Comparison of ENCODE assay signal across 10 cellular contexts in genomic region chr1:65020774-65021173, GRCh38. TPM values are rescaled to one million over a fixed set of nuclear protein-coding genes. Genes with fewer than 3 reads are reported as not detected.
A peak's percentile ranks its signal among the peaks of the same experiment; 100 is the strongest.
DNase-seq lines count a peak whose midpoint lies in the region; ATAC-seq, FAIRE-seq and TF ChIP-seq lines count a peak whose summit lies in the region.
"Had no signal": no experiment of that assay in that cellular context is flagged by ENCODE, and none has a peak within 500 bp of the region (broad histone marks: within the 10 kb centered on the region; RNA-seq: fewer than 3 reads in every experiment).

No MANE protein-coding gene starts in this region.

- no peaks in the 10 kb centered on the region for H3K9me1 ChIP-seq in IMR-90 (ENCODE audit: insufficient read depth, low read length)

- no peak overlapping the region for H2AK5ac ChIP-seq in IMR-90 (ENCODE audit: low read depth, low read length)

- H3K4me1 ChIP-seq in IMR-90 (ENCODE audit: control insufficient read depth, insufficient read depth, low read length) = no peaks in the 10 kb centered on the region
- H3K4me1 ChIP-seq in lower lobe of right lung = no peaks in the 10 kb centered on the region

- H3K36me3 ChIP-seq in IMR-90 (ENCODE audit: control insufficient read depth, insufficient read depth, low read length) (no peaks in the 10 kb centered on the region), bronchial epithelial cell (ENCODE audit: control insufficient read depth, insufficient read depth, low read length) (no peaks in the 10 kb centered on the region), lower lobe of right lung (no peaks in the 10 kb centered on the region)

- H4K20me1 ChIP-seq in IMR-90 (ENCODE audit: insufficient read depth, low read length) = no peaks in the 10 kb centered on the region

- TF ChIP-seq POLR2A in IMR-90 (IDR thresholded peaks at IDR 0.05; ENCODE audit: low read depth, low read length) = no peak

- no peak overlapping the region for H3K23ac ChIP-seq in IMR-90 (ENCODE audit: low read depth, low read length)

- peaks cover 0 to 2% of the 10 kb centered on the region in 2 donors for H3K36me3 Mint-ChIP-seq in CD14-positive monocyte
- H3K36me3 Mint-ChIP-seq in activated naive CD4-positive, alpha-beta T cell treated with anti-CD3 and anti-CD28 coated beads, Interleukin-2, amount 10 ng/mL, durations not matched to agents 7 days and 5 days = no peaks in the 10 kb centered on the region

- no CpG with 5 or more reads among the region's 1 CpG for WGBS in IMR-90 (ENCODE audit: extremely low coverage in 2 of 2, insufficient read length in 1 of 2), 2 experiments

- no peaks in the 10 kb centered on the region for H3K79me1 ChIP-seq in IMR-90 (ENCODE audit: low read depth in 1 of 2, low read length in 2 of 2)

- H3K27ac ChIP-seq in IMR-90 (ENCODE audit: insufficient read depth, low read length) (no peak overlapping the region), lower lobe of right lung (no peak overlapping the region)
- H3K27ac ChIP-seq: skin epidermis had no signal

- no peak overlapping the region for H3K18ac ChIP-seq in IMR-90 (ENCODE audit: low read depth, low read length)

- H3K27me3 ChIP-seq in IMR-90 (ENCODE audit: control insufficient read depth, insufficient read depth, low read length) = peaks cover 4% of the 10 kb centered on the region; the same call in 1 of the 2 replicates
- no peaks in the 10 kb centered on the region for H3K27me3 ChIP-seq in bronchial epithelial cell (ENCODE audit: control insufficient read depth, insufficient read depth, low read length)
- no peaks in the 10 kb centered on the region for H3K27me3 ChIP-seq in lower lobe of right lung (ENCODE audit: low read depth)

- no TSS peak for BruUV-seq in IMR-90 (replicated peaks; lab: Mats Ljungman, UMichigan)

- H3K9me3 Mint-ChIP-seq in CD14-positive monocyte = no peaks in the 10 kb centered on the region
- no peaks in the 10 kb centered on the region for H3K9me3 Mint-ChIP-seq in activated naive CD4-positive, alpha-beta T cell treated with anti-CD3 and anti-CD28 coated beads, Interleukin-2, amount 10 ng/mL, durations not matched to agents 7 days and 5 days

- H3K27ac Mint-ChIP-seq in CD14-positive monocyte = no peak overlapping the region
- no peak overlapping the region for H3K27ac Mint-ChIP-seq in activated naive CD4-positive, alpha-beta T cell treated with anti-CD3 and anti-CD28 coated beads, Interleukin-2, amount 10 ng/mL, durations not matched to agents 7 days and 5 days

- H4K5ac ChIP-seq in IMR-90 (ENCODE audit: low read depth, low read length) = no peak overlapping the region

- no peak overlapping the region for H3K4me3 Mint-ChIP-seq in CD14-positive monocyte
- H3K4me3 Mint-ChIP-seq in activated naive CD4-positive, alpha-beta T cell treated with anti-CD3 and anti-CD28 coated beads, Interleukin-2, amount 10 ng/mL, durations not matched to agents 7 days and 5 days = no peak overlapping the region

- no peaks in the 10 kb centered on the region for H3K4me1 Mint-ChIP-seq in CD14-positive monocyte
- no peaks in the 10 kb centered on the region for H3K4me1 Mint-ChIP-seq in activated naive CD4-positive, alpha-beta T cell treated with anti-CD3 and anti-CD28 coated beads, Interleukin-2, amount 10 ng/mL, durations not matched to agents 7 days and 5 days

- no peak overlapping the region for H3K9ac ChIP-seq in IMR-90 (ENCODE audit: low read depth, low read length)

- no peak for DNase-seq in CD14-positive monocyte (ENCODE audit: low spot score)
- peak; percentile 5 for DNase-seq in IMR-90
- peak; percentile 8 for DNase-seq in bronchial epithelial cell (ENCODE audit: low read depth)
- no peak for DNase-seq in lower lobe of right lung
- DNase-seq in GM19240 (ENCODE audit: insufficient read length, low spot score) = no peak
- no peak for DNase-seq in D341Med (ENCODE audit: low spot score)
- DNase-seq in activated naive CD4-positive, alpha-beta T cell treated with anti-CD3 and anti-CD28 coated beads, Interleukin-2, amount 10 ng/mL, durations not matched to agents 7 days and 5 days = no peak

- no peak overlapping the region for H2AK9ac ChIP-seq in IMR-90 (replicated peaks; ENCODE audit: low read depth, low read length, poor library complexity)

- CTCF ChIA-PET in IMR-90 (lab: Yijun Ruan, JAX) = interaction anchor here (0.7 to 1.4 kb wide), 6 partner anchors 9 to 109 kb away, joined by 3 to 5 read pairs (median 3); no protein-coding TSS in a partner anchor
- CTCF ChIA-PET in activated naive CD4-positive, alpha-beta T cell treated with anti-CD3 and anti-CD28 coated beads, Interleukin-2, amount 10 ng/mL, durations not matched to agents 7 days and 5 days (lab: Charles Lee) = interaction anchor here (0.8 to 1.1 kb wide), 2 partner anchors 11 to 187 kb away, joined by 3 read pairs; no protein-coding TSS in a partner anchor

- POLR2A ChIA-PET in IMR-90 (lab: Charles Lee; ENCODE audit: unreplicated experiment) = no interaction called here

- H3K56ac ChIP-seq in IMR-90 (ENCODE audit: extremely low read depth, insufficient read depth, low read length) = no peak overlapping the region

- no peak overlapping the region for H2BK15ac ChIP-seq in IMR-90 (ENCODE audit: low read depth, low read length)

- no peaks in the 10 kb centered on the region for H3K9me3 ChIP-seq in IMR-90 (ENCODE audit: control insufficient read depth, insufficient read depth, low read length)
- no peaks in the 10 kb centered on the region for H3K9me3 ChIP-seq in lower lobe of right lung

- no peak overlapping the region for H3K14ac ChIP-seq in IMR-90 (replicated peaks; ENCODE audit: low read depth, low read length)

- H4K8ac ChIP-seq in IMR-90 (ENCODE audit: low read depth in 2 of 2, low read length in 2 of 2) = no peak overlapping the region

- ATAC-seq in IMR-90 (ENCODE audit: low read depth) (peak; percentile 80), lower lobe of right lung (peak; percentile 47), GM18858 (IDR thresholded peaks at IDR 0.05; ENCODE audit: unreplicated experiment) (no peak)

- peaks cover 0 to 4% (median 1%) of the 10 kb centered on the region in 3 donors for H3K27me3 Mint-ChIP-seq in CD14-positive monocyte (ENCODE audit: low read depth in 3 of 3)
- H3K27me3 Mint-ChIP-seq in activated naive CD4-positive, alpha-beta T cell treated with anti-CD3 and anti-CD28 coated beads, Interleukin-2, amount 10 ng/mL, durations not matched to agents 7 days and 5 days = peaks cover 8% of the 10 kb centered on the region

- H2AFZ ChIP-seq in IMR-90 (replicated peaks; ENCODE audit: low read length, poor library complexity) = no peak overlapping the region

- TF ChIP-seq CTCF in CD14-positive monocyte (IDR thresholded peaks at IDR 0.05) (peak; percentile 14), IMR-90 (conservative IDR thresholded peaks at IDR 0.05; ENCODE audit: low read depth, low read length) (peak; percentile 31; the same call in 1 of the 2 replicates), bronchial epithelial cell (IDR thresholded peaks at IDR 0.05; ENCODE audit: insufficient read depth, low read length, severe bottlenecking) (peak; percentile 44), lower lobe of right lung (IDR thresholded peaks at IDR 0.05) (peak; percentile 16)

- in situ Hi-C loops in IMR-90 (cut with MboI; ENCODE audit: low sequenced_read_pairs) = no loop called here

- dilution Hi-C loops in IMR-90 (cut with HindIII; ENCODE audit: low sequenced_read_pairs, unreplicated experiment) = no loop called here

- no peak overlapping the region for H3K4me3 ChIP-seq in IMR-90 (ENCODE audit: insufficient read depth, low read depth, low read length)
- H3K4me3 ChIP-seq in bronchial epithelial cell (ENCODE audit: low read depth, low read length) = no peak overlapping the region
- no peak overlapping the region for H3K4me3 ChIP-seq in lower lobe of right lung
- H3K4me3 ChIP-seq: skin epidermis had no signal

- intact Hi-C loops in CD14-positive monocyte (cut with micrococcal nuclease) = no loop called here
- intact Hi-C loops in IMR-90 (cut with micrococcal nuclease) = no loop called here
- intact Hi-C loops in lower lobe of right lung (cut with DNase I) = no loop called here

- FAIRE-seq in bronchial epithelial cell (lab: Jason Lieb, UNC) = no peak
- FAIRE-seq: frontal cortex had no signal

- no peak overlapping the region for H4K91ac ChIP-seq in IMR-90 (ENCODE audit: insufficient read depth, low read depth, low read length)

- H2BK5ac ChIP-seq in IMR-90 (ENCODE audit: low read depth, low read length, poor library complexity, severe bottlenecking) = no peak overlapping the region

- no peak overlapping the region for H3K4ac ChIP-seq in IMR-90 (ENCODE audit: low read depth, low read length)

- H3K4me2 ChIP-seq in IMR-90 (ENCODE audit: low read depth, low read length) = no peak overlapping the region

- TF ChIP-seq RAD21 in IMR-90 (IDR thresholded peaks at IDR 0.05; ENCODE audit: low read length) = peak; percentile 44

- no peak overlapping the region for H2BK20ac ChIP-seq in IMR-90 (ENCODE audit: low read depth, low read length)

- H2BK120ac ChIP-seq in IMR-90 (ENCODE audit: low read depth, low read length) = no peak overlapping the region

TF ChIP-seq in IMR-90, 13 proteins besides CTCF, POLR2A, EP300 and RAD21:
- TF ChIP-seq RFX5 (IDR thresholded peaks at IDR 0.05; ENCODE audit: low read depth, low read length) (no peak), SMC3 (IDR thresholded peaks at IDR 0.05; ENCODE audit: low read depth, low read length) (peak; percentile 19; the same call in 1 of the 2 replicates)

RNA-seq across cellular contexts. Expression of gene JAK1, which starts 54.4 kb away (rescaled TPM):
- polyA plus RNA-seq in CD14-positive monocyte (10 to 100 TPM; 43.1 to 72.6 TPM), IMR-90 (2012; rRNA removed) (61.6 and 76.9 TPM in 2 replicates)
- total RNA-seq in IMR-90 (2012; rRNA removed) (101 and 103 TPM in 2 replicates), bronchial epithelial cell (55.8 and 63.0 TPM in 2 replicates), lower lobe of right lung (156 TPM)
- polyA plus RNA-seq in IMR-90 (2012; cell fraction: cytosol; rRNA removed) = 27.1 and 56.2 TPM in 2 replicates
- polyA plus RNA-seq in IMR-90 (2012; cell fraction: nucleus; rRNA removed; ENCODE audit: low replicate concordance) = 24.6 and 68.2 TPM in 2 replicates

Comparison
In these comparisons a context has a peak if more than half of its experiments do, and no peak if none do; other contexts are left out.
1. DNase-seq: peak in IMR-90 (single experiment) and bronchial epithelial cell (single experiment); none in CD14-positive monocyte (single experiment), lower lobe of right lung (single experiment), GM19240 (single experiment), D341Med (single experiment) and activated naive CD4-positive, alpha-beta T cell treated with anti-CD3 and anti-CD28 coated beads, Interleukin-2, amount 10 ng/mL, durations not matched to agents 7 days and 5 days (single experiment).
2. Peak in every context shown above with its lines, with median percentiles within 50 percentile points of each other: CTCF ChIP-seq.